In the genomic region with DNA sequence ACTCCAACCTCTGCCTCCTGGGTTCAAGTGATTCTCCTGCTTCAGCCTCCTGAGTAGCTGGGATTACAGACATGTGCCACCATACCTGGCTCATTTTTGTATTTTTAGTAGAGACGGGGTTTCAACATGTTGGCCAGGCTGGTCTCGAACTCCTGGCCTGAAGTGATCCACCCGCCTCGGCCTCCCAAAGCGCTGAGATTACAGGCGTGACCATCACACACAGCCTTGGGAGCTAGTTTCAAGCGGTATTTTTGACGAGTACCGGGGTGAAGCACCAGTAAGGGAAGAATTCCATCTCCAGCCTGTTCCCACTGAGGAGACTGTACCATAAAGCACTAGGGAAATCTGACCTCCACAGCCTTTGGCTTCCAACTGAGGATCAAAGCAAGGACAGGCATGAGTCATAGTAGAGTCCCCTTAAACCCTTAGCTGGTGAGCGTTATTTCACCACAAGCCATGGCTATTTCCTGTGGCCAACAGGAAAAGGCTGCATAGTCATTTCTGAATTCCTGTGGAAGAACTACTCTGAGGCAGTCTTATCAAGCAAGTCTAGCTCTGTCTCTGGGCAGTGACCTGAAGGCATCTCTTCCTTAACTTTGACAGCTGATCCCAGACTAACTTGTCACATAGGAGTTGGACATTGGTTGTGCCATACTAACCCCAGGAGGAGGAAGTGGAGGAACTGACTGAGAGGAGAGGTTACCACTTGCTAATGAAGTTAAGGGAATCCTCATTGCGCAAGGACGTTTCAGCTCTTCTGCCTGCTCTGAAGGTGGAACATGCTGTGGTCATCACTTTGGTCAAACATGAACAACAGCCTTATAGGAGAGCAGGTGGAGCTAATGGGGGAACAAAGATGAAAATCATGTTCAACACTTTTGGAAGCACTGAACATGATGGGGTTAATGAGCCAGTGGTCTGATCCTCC, we compare ENCODE assay signal across 1 cellular context.
TF ChIP-seq lines count a peak whose summit lies in the region.

No MANE protein-coding gene starts in this region.

TF ChIP-seq in HepG2, 621 proteins besides CTCF, POLR2A, EP300 and RAD21 (continued from another document and continues in another):
- TF ChIP-seq, protein P1, sequence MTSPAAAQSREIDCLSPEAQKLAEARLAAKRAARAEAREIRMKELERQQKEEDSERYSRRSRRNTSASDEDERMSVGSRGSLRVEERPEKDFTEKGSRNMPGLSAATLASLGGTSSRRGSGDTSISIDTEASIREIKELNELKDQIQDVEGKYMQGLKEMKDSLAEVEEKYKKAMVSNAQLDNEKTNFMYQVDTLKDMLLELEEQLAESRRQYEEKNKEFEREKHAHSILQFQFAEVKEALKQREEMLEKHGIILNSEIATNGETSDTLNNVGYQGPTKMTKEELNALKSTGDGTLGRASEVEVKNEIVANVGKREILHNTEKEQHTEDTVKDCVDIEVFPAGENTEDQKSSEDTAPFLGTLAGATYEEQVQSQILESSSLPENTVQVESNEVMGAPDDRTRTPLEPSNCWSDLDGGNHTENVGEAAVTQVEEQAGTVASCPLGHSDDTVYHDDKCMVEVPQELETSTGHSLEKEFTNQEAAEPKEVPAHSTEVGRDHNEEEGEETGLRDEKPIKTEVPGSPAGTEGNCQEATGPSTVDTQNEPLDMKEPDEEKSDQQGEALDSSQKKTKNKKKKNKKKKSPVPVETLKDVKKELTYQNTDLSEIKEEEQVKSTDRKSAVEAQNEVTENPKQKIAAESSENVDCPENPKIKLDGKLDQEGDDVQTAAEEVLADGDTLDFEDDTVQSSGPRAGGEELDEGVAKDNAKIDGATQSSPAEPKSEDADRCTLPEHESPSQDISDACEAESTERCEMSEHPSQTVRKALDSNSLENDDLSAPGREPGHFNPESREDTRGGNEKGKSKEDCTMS (CRISPR knock-in tag; conservative IDR thresholded peaks at IDR 0.05): no peak
- TF ChIP-seq PITX1 (CRISPR knock-in tag; IDR thresholded peaks at IDR 0.05): no peak; the same call in 1 of the 2 replicates
- no peak for TF ChIP-seq NR2F2 (IDR thresholded peaks at IDR 0.05; ENCODE audit: borderline replicate concordance, low read depth)
- TF ChIP-seq, protein P2, sequence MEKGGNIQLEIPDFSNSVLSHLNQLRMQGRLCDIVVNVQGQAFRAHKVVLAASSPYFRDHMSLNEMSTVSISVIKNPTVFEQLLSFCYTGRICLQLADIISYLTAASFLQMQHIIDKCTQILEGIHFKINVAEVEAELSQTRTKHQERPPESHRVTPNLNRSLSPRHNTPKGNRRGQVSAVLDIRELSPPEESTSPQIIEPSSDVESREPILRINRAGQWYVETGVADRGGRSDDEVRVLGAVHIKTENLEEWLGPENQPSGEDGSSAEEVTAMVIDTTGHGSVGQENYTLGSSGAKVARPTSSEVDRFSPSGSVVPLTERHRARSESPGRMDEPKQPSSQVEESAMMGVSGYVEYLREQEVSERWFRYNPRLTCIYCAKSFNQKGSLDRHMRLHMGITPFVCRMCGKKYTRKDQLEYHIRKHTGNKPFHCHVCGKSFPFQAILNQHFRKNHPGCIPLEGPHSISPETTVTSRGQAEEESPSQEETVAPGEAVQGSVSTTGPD (CRISPR knock-in tag; IDR thresholded peaks at IDR 0.05): no peak
- TF ChIP-seq, protein P3, sequence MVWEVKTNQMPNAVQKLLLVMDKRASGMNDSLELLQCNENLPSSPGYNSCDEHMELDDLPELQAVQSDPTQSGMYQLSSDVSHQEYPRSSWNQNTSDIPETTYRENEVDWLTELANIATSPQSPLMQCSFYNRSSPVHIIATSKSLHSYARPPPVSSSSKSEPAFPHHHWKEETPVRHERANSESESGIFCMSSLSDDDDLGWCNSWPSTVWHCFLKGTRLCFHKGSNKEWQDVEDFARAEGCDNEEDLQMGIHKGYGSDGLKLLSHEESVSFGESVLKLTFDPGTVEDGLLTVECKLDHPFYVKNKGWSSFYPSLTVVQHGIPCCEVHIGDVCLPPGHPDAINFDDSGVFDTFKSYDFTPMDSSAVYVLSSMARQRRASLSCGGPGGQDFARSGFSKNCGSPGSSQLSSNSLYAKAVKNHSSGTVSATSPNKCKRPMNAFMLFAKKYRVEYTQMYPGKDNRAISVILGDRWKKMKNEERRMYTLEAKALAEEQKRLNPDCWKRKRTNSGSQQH (CRISPR knock-in tag; IDR thresholded peaks at IDR 0.05; ENCODE audit: low read depth): no peak
- TF ChIP-seq TMF1 (CRISPR knock-in tag; IDR thresholded peaks at IDR 0.05; ENCODE audit: low read depth): no peak
- TF ChIP-seq, protein P4, sequence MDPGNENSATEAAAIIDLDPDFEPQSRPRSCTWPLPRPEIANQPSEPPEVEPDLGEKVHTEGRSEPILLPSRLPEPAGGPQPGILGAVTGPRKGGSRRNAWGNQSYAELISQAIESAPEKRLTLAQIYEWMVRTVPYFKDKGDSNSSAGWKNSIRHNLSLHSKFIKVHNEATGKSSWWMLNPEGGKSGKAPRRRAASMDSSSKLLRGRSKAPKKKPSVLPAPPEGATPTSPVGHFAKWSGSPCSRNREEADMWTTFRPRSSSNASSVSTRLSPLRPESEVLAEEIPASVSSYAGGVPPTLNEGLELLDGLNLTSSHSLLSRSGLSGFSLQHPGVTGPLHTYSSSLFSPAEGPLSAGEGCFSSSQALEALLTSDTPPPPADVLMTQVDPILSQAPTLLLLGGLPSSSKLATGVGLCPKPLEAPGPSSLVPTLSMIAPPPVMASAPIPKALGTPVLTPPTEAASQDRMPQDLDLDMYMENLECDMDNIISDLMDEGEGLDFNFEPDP (CRISPR knock-in tag; conservative IDR thresholded peaks at IDR 0.05): no peak
- TF ChIP-seq KDM1A (CRISPR knock-in tag; IDR thresholded peaks at IDR 0.05): no peak
- TF ChIP-seq ZEB1 (IDR thresholded peaks at IDR 0.05; ENCODE audit: insufficient replicate concordance, low read depth): no peak
- TF ChIP-seq NFE2L1 (CRISPR knock-in tag; IDR thresholded peaks at IDR 0.05; ENCODE audit: borderline replicate concordance): no peak
- TF ChIP-seq, protein P5, sequence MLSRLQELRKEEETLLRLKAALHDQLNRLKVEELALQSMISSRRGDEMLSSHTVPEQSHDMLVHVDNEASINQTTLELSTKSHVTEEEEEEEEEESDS (CRISPR knock-in tag; IDR thresholded peaks at IDR 0.05; ENCODE audit: borderline replicate concordance): no peak
- TF ChIP-seq ZNF747 (CRISPR knock-in tag; IDR thresholded peaks at IDR 0.05; ENCODE audit: borderline replicate concordance): no peak
- no peak for TF ChIP-seq RFXAP (CRISPR knock-in tag; IDR thresholded peaks at IDR 0.05; ENCODE audit: borderline replicate concordance)
- TF ChIP-seq ZNF652 (CRISPR knock-in tag; IDR thresholded peaks at IDR 0.05; ENCODE audit: borderline replicate concordance, low read depth): peak; percentile 68
- TF ChIP-seq RARG (CRISPR knock-in tag; IDR thresholded peaks at IDR 0.05; ENCODE audit: low read depth): no peak
- TF ChIP-seq FOXM1 (CRISPR knock-in tag; IDR thresholded peaks at IDR 0.05): no peak
- no peak for TF ChIP-seq ZNF615 (CRISPR knock-in tag; IDR thresholded peaks at IDR 0.05; ENCODE audit: borderline replicate concordance)
- no peak for TF ChIP-seq EZH2 (conservative IDR thresholded peaks at IDR 0.05; ENCODE audit: low read depth, low read length)
- no peak for TF ChIP-seq PAWR (CRISPR knock-in tag; IDR thresholded peaks at IDR 0.05; ENCODE audit: borderline replicate concordance)
- no peak for TF ChIP-seq ZSCAN21 (CRISPR knock-in tag; IDR thresholded peaks at IDR 0.05; ENCODE audit: borderline replicate concordance)
- no peak for TF ChIP-seq ZNF263 (CRISPR knock-in tag; IDR thresholded peaks at IDR 0.05)
- no peak for TF ChIP-seq ZNF577 (CRISPR knock-in tag; IDR thresholded peaks at IDR 0.05; ENCODE audit: borderline replicate concordance, low read depth)
- TF ChIP-seq POLR2G (IDR thresholded peaks at IDR 0.05; ENCODE audit: low read depth, low read length): no peak
- no peak for TF ChIP-seq KLF9 (CRISPR knock-in tag; IDR thresholded peaks at IDR 0.05; ENCODE audit: low read depth)
- TF ChIP-seq, protein P6, sequence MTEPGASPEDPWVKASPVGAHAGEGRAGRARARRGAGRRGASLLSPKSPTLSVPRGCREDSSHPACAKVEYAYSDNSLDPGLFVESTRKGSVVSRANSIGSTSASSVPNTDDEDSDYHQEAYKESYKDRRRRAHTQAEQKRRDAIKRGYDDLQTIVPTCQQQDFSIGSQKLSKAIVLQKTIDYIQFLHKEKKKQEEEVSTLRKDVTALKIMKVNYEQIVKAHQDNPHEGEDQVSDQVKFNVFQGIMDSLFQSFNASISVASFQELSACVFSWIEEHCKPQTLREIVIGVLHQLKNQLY (CRISPR knock-in tag; IDR thresholded peaks at IDR 0.05): peak; percentile 36; the same call in 1 of the 2 replicates
- no peak for TF ChIP-seq PHF8 (CRISPR knock-in tag; IDR thresholded peaks at IDR 0.05)
- TF ChIP-seq ZKSCAN5 (CRISPR knock-in tag; IDR thresholded peaks at IDR 0.05): no peak
- TF ChIP-seq SALL1 (CRISPR knock-in tag; IDR thresholded peaks at IDR 0.05): 0 out of 2 replicates have a peak, but pooled peaks have one; percentile 28
- no peak for TF ChIP-seq SRY (CRISPR knock-in tag; IDR thresholded peaks at IDR 0.05)
- TF ChIP-seq ZNF12 (CRISPR knock-in tag; IDR thresholded peaks at IDR 0.05): no peak
- no peak for TF ChIP-seq ZNF160 (CRISPR knock-in tag; IDR thresholded peaks at IDR 0.05)
- TF ChIP-seq EEA1 (CRISPR knock-in tag; IDR thresholded peaks at IDR 0.05; ENCODE audit: borderline replicate concordance): no peak
- TF ChIP-seq ZNF205 (CRISPR knock-in tag; IDR thresholded peaks at IDR 0.05): no peak
- TF ChIP-seq, protein P7, sequence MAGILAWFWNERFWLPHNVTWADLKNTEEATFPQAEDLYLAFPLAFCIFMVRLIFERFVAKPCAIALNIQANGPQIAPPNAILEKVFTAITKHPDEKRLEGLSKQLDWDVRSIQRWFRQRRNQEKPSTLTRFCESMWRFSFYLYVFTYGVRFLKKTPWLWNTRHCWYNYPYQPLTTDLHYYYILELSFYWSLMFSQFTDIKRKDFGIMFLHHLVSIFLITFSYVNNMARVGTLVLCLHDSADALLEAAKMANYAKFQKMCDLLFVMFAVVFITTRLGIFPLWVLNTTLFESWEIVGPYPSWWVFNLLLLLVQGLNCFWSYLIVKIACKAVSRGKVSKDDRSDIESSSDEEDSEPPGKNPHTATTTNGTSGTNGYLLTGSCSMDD (CRISPR knock-in tag; IDR thresholded peaks at IDR 0.05): no peak
- no peak for TF ChIP-seq TP53 (CRISPR knock-in tag; conservative IDR thresholded peaks at IDR 0.05)
- no peak for TF ChIP-seq PTBP1 (IDR thresholded peaks at IDR 0.05; ENCODE audit: low read depth, low read length, poor library complexity, severe bottlenecking)
- no peak for TF ChIP-seq ZNF333 (CRISPR knock-in tag; IDR thresholded peaks at IDR 0.05; ENCODE audit: borderline replicate concordance)
- no peak for TF ChIP-seq CHCHD3 (CRISPR knock-in tag; IDR thresholded peaks at IDR 0.05)
- TF ChIP-seq ZNF484 (CRISPR knock-in tag; IDR thresholded peaks at IDR 0.05; ENCODE audit: borderline replicate concordance, low read depth): no peak
- TF ChIP-seq, protein P8, sequence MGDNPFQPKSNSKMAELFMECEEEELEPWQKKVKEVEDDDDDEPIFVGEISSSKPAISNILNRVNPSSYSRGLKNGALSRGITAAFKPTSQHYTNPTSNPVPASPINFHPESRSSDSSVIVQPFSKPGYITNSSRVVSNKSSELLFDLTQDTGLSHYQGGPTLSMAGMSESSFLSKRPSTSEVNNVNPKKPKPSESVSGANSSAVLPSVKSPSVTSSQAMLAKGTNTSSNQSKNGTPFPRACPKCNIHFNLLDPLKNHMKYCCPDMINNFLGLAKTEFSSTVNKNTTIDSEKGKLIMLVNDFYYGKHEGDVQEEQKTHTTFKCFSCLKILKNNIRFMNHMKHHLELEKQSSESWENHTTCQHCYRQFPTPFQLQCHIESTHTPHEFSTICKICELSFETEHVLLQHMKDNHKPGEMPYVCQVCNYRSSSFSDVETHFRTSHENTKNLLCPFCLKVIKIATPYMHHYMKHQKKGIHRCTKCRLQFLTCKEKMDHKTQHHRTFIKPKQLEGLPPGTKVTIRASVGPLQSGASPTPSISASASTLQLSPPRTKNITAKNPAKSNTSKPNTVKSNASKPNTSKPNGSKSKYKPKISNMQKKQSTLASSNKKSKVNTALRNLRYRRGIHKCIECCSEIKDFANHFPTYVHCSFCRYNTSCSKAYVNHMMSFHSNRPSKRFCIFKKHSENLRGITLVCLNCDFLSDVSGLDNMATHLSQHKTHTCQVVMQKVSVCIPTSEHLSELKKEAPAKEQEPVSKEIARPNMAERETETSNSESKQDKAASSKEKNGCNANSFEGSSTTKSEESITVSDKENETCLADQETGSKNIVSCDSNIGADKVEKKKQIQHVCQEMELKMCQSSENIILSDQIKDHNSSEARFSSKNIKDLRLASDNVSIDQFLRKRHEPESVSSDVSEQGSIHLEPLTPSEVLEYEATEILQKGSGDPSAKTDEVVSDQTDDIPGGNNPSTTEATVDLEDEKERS (CRISPR knock-in tag; IDR thresholded peaks at IDR 0.05): no peak
- no peak for TF ChIP-seq HDAC6 (IDR thresholded peaks at IDR 0.05; ENCODE audit: low read depth, low read length)
- 0 out of 2 replicates have a peak, but pooled peaks have one; percentile 53 for TF ChIP-seq WIZ (CRISPR knock-in tag; IDR thresholded peaks at IDR 0.05)
- no peak for TF ChIP-seq ZNF326 (CRISPR knock-in tag; IDR thresholded peaks at IDR 0.05; ENCODE audit: borderline replicate concordance)
- TF ChIP-seq KLF12 (CRISPR knock-in tag; IDR thresholded peaks at IDR 0.05; ENCODE audit: borderline replicate concordance): no peak
- no peak for TF ChIP-seq ZNF672 (CRISPR knock-in tag; IDR thresholded peaks at IDR 0.05)
- no peak for TF ChIP-seq ZNF207 (IDR thresholded peaks at IDR 0.05; ENCODE audit: borderline replicate concordance)
- no peak for TF ChIP-seq SMAD1 (CRISPR knock-in tag; IDR thresholded peaks at IDR 0.05; ENCODE audit: borderline replicate concordance, low read depth)
- no peak for TF ChIP-seq CENPX (CRISPR knock-in tag; IDR thresholded peaks at IDR 0.05)
- no peak for TF ChIP-seq HHEX (CRISPR knock-in tag; IDR thresholded peaks at IDR 0.05)
- TF ChIP-seq ZSCAN9 (CRISPR knock-in tag; IDR thresholded peaks at IDR 0.05; ENCODE audit: borderline replicate concordance): peak; percentile 60; the same call in 1 of the 2 replicates
- TF ChIP-seq IKZF4 (CRISPR knock-in tag; IDR thresholded peaks at IDR 0.05; ENCODE audit: borderline replicate concordance, low read depth, not compliant biosample characterization): no peak
- TF ChIP-seq PLRG1 (conservative IDR thresholded peaks at IDR 0.05): no peak
- TF ChIP-seq ETV6 (CRISPR knock-in tag; conservative IDR thresholded peaks at IDR 0.05): 0 out of 2 replicates have a peak, but pooled peaks have one; percentile 68
- TF ChIP-seq, protein P9, sequence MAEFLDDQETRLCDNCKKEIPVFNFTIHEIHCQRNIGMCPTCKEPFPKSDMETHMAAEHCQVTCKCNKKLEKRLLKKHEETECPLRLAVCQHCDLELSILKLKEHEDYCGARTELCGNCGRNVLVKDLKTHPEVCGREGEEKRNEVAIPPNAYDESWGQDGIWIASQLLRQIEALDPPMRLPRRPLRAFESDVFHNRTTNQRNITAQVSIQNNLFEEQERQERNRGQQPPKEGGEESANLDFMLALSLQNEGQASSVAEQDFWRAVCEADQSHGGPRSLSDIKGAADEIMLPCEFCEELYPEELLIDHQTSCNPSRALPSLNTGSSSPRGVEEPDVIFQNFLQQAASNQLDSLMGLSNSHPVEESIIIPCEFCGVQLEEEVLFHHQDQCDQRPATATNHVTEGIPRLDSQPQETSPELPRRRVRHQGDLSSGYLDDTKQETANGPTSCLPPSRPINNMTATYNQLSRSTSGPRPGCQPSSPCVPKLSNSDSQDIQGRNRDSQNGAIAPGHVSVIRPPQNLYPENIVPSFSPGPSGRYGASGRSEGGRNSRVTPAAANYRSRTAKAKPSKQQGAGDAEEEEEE (CRISPR knock-in tag; IDR thresholded peaks at IDR 0.05; ENCODE audit: borderline replicate concordance): no peak
- no peak for TF ChIP-seq ZNF777 (CRISPR knock-in tag; IDR thresholded peaks at IDR 0.05)
